In genomic region chr7:155000795-155001194, GRCh38 we compare ENCODE assay signal across 1 cellular context.
TF ChIP-seq lines count a peak whose summit lies in the region.

No MANE protein-coding gene starts in this region.

TF ChIP-seq in WTC11, 78 proteins besides CTCF, POLR2A, EP300 and RAD21 (continued from another document):
- TF ChIP-seq USF1 (CRISPR knock-in tag; IDR thresholded peaks at IDR 0.05) (no peak), JUN (CRISPR knock-in tag; IDR thresholded peaks at IDR 0.05) (no peak), USF2 (CRISPR knock-in tag; IDR thresholded peaks at IDR 0.05) (no peak), FOXJ3 (CRISPR knock-in tag; IDR thresholded peaks at IDR 0.05; ENCODE audit: borderline replicate concordance) (no peak), MLX (CRISPR knock-in tag; IDR thresholded peaks at IDR 0.05) (no peak)
